24 cellular contexts compared by ENCODE assay signal in the genomic region with DNA sequence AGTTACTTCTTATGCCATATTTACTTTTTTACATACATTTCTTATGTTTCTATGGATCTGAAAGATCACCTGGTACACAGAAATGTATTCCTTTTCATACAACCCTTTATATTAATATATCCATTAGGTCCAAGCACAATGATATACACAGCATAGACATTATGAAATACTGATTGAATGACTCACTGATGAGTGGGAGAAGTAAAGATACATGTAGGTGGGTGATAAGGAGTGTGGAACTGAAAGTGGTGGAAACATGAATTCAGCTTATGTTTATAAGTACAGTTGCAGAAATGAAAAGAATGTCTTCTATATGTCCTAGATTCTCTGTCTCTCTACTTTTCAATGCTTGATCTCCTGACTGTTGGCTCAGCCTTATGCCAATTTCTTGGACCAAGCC.
"Had no signal": no experiment of that assay in that cellular context is flagged by ENCODE, and none has a peak within 500 bp of the region (broad histone marks: within the 10 kb centered on the region; RNA-seq: fewer than 3 reads in every experiment).

No MANE protein-coding gene starts in this region.

- FAIRE-seq: endothelial cell of umbilical vein, islet of Langerhans, pancreas had no signal

- H3K27ac Mint-ChIP-seq: memory B cell; natural killer cell treated with Interleukin-12 subunit alpha and Interleukin-12 subunit beta and Interleukin-15 and Interleukin-18, amount 100 ng/mL, for 72 hours; stimulated activated effector memory CD8-positive, alpha-beta T cell treated with anti-CD3 and anti-CD28 coated beads, Interleukin-12 subunit alpha, Interleukin-12 subunit beta, amount 100 ng/mL, for 72 hours; type B pancreatic cell had no signal

- DNase-seq: dermis blood vessel endothelial cell; effector memory CD4-positive, alpha-beta T cell; gastrocnemius medialis; head of caudate nucleus; left colon; left ventricle myocardium superior; lower lobe of right lung; pancreas; stimulated activated CD4-positive, alpha-beta T cell treated with anti-CD3 and anti-CD28 coated beads, Interleukin-2, amount 100 ng/mL, for 24 hours; stimulated activated CD4-positive, alpha-beta T cell treated with anti-CD3 and anti-CD28 coated beads, Interleukin-4, amount 100 ng/mL, for 24 hours; stimulated activated naive CD4-positive, alpha-beta T cell treated with Interleukin-2 at 50 U/mL for 16 hours; stomach; testis; tibial artery had no signal

- H3K4me1 Mint-ChIP-seq: memory B cell; neural crest cell; stimulated activated effector memory CD8-positive, alpha-beta T cell treated with anti-CD3 and anti-CD28 coated beads, Interleukin-12 subunit alpha, Interleukin-12 subunit beta, amount 100 ng/mL, for 72 hours had no signal

- H3K36me3 Mint-ChIP-seq: natural killer cell treated with Interleukin-12 subunit alpha and Interleukin-12 subunit beta and Interleukin-15 and Interleukin-18, amount 100 ng/mL, for 72 hours; stimulated activated effector memory CD8-positive, alpha-beta T cell treated with anti-CD3 and anti-CD28 coated beads, Interleukin-12 subunit alpha, Interleukin-12 subunit beta, amount 100 ng/mL, for 72 hours; type B pancreatic cell had no signal

- H3K4me3 Mint-ChIP-seq: memory B cell; natural killer cell treated with Interleukin-12 subunit alpha and Interleukin-12 subunit beta and Interleukin-15 and Interleukin-18, amount 100 ng/mL, for 72 hours; neural crest cell; stimulated activated effector memory CD8-positive, alpha-beta T cell treated with anti-CD3 and anti-CD28 coated beads, Interleukin-12 subunit alpha, Interleukin-12 subunit beta, amount 100 ng/mL, for 72 hours; type B pancreatic cell had no signal

- ATAC-seq: gastrocnemius medialis; left colon; left ventricle myocardium superior; lower lobe of right lung; natural killer cell treated with Interleukin-12 subunit alpha and Interleukin-12 subunit beta and Interleukin-15 and Interleukin-18, amount 100 ng/mL, for 72 hours; pancreas; sciatic nerve; stimulated activated effector memory CD8-positive, alpha-beta T cell treated with anti-CD3 and anti-CD28 coated beads, Interleukin-12 subunit alpha, Interleukin-12 subunit beta, amount 100 ng/mL, for 72 hours had no signal

- H3K4me3 ChIP-seq: coronary artery, gastrocnemius medialis, lower lobe of right lung, pancreas, right atrium auricular region, stomach, testis, tibial artery had no signal

- H3K27me3 Mint-ChIP-seq: memory B cell; natural killer cell treated with Interleukin-12 subunit alpha and Interleukin-12 subunit beta and Interleukin-15 and Interleukin-18, amount 100 ng/mL, for 72 hours had no signal
